9 cellular contexts compared by ENCODE assay signal in the genomic region with DNA sequence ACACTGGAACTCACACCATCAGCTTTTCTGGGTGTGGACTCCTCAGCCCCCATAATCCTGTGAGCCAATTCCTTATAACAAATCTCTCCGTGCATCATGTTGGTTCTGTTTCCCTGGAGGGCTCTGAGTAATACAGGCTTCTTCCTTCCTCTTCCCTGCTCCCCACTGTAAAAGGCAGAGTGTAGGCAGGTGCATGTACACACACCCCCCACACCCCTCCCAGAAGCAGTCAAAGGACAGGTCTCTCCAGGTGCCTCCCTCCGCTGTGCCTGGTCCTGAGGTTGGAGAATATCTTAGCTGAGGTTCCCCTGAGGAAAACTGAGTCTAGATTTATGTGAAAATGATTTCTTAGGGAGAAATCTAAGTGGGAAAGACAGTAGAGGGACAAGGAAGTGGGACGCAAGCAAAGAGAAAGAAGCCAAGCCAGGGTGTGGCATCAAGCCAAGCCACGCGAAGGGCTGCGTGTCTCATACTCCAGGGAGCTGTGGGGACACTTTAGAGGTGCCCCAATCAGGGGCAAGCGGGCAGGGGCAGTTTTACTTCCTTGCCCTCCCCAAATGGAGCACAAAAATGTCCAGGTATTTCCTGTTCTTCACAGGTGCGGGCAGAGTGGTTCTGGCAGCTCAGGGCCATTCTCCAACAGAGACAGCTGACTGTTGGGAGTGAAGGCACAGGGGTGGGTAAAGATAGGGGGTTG.
DNase-seq lines count a peak whose midpoint lies in the region; ATAC-seq, FAIRE-seq and TF ChIP-seq lines count a peak whose summit lies in the region.
"Had no signal": no experiment of that assay in that cellular context is flagged by ENCODE, and none has a peak within 500 bp of the region (broad histone marks: within the 10 kb centered on the region; RNA-seq: fewer than 3 reads in every experiment).

No MANE protein-coding gene starts in this region.

- H3K36me3 Mint-ChIP-seq in astrocyte (ENCODE audit: low read depth, unreplicated experiment), result peaks cover 4% of the 10 kb centered on the region
- H3K36me3 Mint-ChIP-seq in activated CD4-positive, alpha-beta memory T cell treated with anti-CD3 and anti-CD28 coated beads for 36 hours, result no peaks in the 10 kb centered on the region

- TF ChIP-seq CTCF in astrocyte (IDR thresholded peaks at IDR 0.05; ENCODE audit: insufficient read depth, low read depth, low read length), result no peak

- POLR2A ChIA-PET in activated CD4-positive, alpha-beta memory T cell treated with anti-CD3 and anti-CD28 coated beads for 36 hours (lab: Charles Lee), result no interaction called here

- intact Hi-C loops in activated CD4-positive, alpha-beta memory T cell treated with anti-CD3 and anti-CD28 coated beads for 36 hours (cut with micrococcal nuclease), result no loop called here

- H3K27me3 Mint-ChIP-seq in astrocyte (ENCODE audit: low read depth, unreplicated experiment), result peaks cover 1% of the 10 kb centered on the region
- no peaks in the 10 kb centered on the region for H3K27me3 Mint-ChIP-seq in activated CD4-positive, alpha-beta memory T cell treated with anti-CD3 and anti-CD28 coated beads for 36 hours

- H3K4me1 Mint-ChIP-seq in astrocyte (ENCODE audit: low read depth, unreplicated experiment), result peaks cover 21% of the 10 kb centered on the region
- peaks cover 6% of the 10 kb centered on the region for H3K4me1 Mint-ChIP-seq in activated CD4-positive, alpha-beta memory T cell treated with anti-CD3 and anti-CD28 coated beads for 36 hours (ENCODE audit: low read depth)

- no peaks in the 10 kb centered on the region for H4K20me1 ChIP-seq in astrocyte (ENCODE audit: insufficient read depth, low read length)

- 4 to 24% (median 21%) methylated on average over 8 of the region's 8 CpGs for WGBS in small intestine, 3 donors

- peak overlapping the region; percentile 72 for H3K4me2 ChIP-seq in astrocyte (ENCODE audit: low read length)

- no peak overlapping the region for H3K27ac Mint-ChIP-seq in astrocyte (ENCODE audit: unreplicated experiment)
- H3K27ac Mint-ChIP-seq in activated CD4-positive, alpha-beta memory T cell treated with anti-CD3 and anti-CD28 coated beads for 36 hours, result no peak overlapping the region

- ATAC-seq in GM19452 (IDR thresholded peaks at IDR 0.05; ENCODE audit: unreplicated experiment), result no peak

- H3K27me3 ChIP-seq in astrocyte (ENCODE audit: insufficient read depth, low read length), result no peaks in the 10 kb centered on the region
- no peaks in the 10 kb centered on the region for H3K27me3 ChIP-seq in small intestine (ENCODE audit: control insufficient read depth in 2 of 2, insufficient read depth in 2 of 2, low read length in 2 of 2)

- H3K4me3 ChIP-seq in astrocyte (ENCODE audit: insufficient read depth, low read depth, low read length), result no peak overlapping the region
- H3K4me3 ChIP-seq in small intestine (ENCODE audit: low read depth in 1 of 2, low read length in 2 of 2), result no peak overlapping the region

- H3K9ac ChIP-seq in astrocyte (ENCODE audit: low read length), result peak overlapping the region; percentile 30

- no peaks in the 10 kb centered on the region for H3K9me3 ChIP-seq in astrocyte (ENCODE audit: insufficient read depth, low read depth, low read length)
- no peaks in the 10 kb centered on the region for H3K9me3 ChIP-seq in small intestine (ENCODE audit: control insufficient read depth, low read depth)

- H3K9me3 Mint-ChIP-seq in astrocyte (ENCODE audit: unreplicated experiment), result no peaks in the 10 kb centered on the region
- H3K9me3 Mint-ChIP-seq in activated CD4-positive, alpha-beta memory T cell treated with anti-CD3 and anti-CD28 coated beads for 36 hours, result peaks cover 3% of the 10 kb centered on the region

- CTCF ChIA-PET in activated CD4-positive, alpha-beta memory T cell treated with anti-CD3 and anti-CD28 coated beads for 36 hours (lab: Charles Lee), result interaction anchor here (1.1 to 1.3 kb wide), 2 partner anchors 36 to 534 kb away, joined by 3 read pairs; no protein-coding TSS in a partner anchor

- H3K36me3 ChIP-seq in astrocyte (ENCODE audit: insufficient read depth, low read length) (no peaks in the 10 kb centered on the region), small intestine (ENCODE audit: control insufficient read depth in 2 of 2, insufficient read depth in 2 of 2, low read length in 2 of 2) (no peaks in the 10 kb centered on the region)

- DNase-seq in HT-29 (ENCODE audit: low spot score) (peak; percentile 92), astrocyte (ENCODE audit: low read depth) (no peak), kidney tubule cell (ENCODE audit: low spot score) (peak; percentile 53), small intestine (peak; percentile 62), SIG-M5 (lab: John Stamatoyannopoulos, UW) (no peak), NCI-H187 (lab: John Stamatoyannopoulos, UW) (no peak)
- no peak for DNase-seq in activated CD4-positive, alpha-beta memory T cell treated with anti-CD3 and anti-CD28 coated beads for 36 hours
- DNase-seq: NCI-H2171 had no signal

- no peak overlapping the region for H3K4me3 Mint-ChIP-seq in astrocyte (ENCODE audit: unreplicated experiment)
- no peak overlapping the region for H3K4me3 Mint-ChIP-seq in activated CD4-positive, alpha-beta memory T cell treated with anti-CD3 and anti-CD28 coated beads for 36 hours

- H3K4me1 ChIP-seq in astrocyte (ENCODE audit: insufficient read depth, low read length) (peaks cover 31% of the 10 kb centered on the region), small intestine (ENCODE audit: control insufficient read depth in 2 of 2, insufficient read depth in 1 of 2, low read depth in 1 of 2, low read length in 1 of 2) (peaks cover 6 to 9% of the 10 kb centered on the region in 2 donors)

- FAIRE-seq in astrocyte (lab: Jason Lieb, UNC) (no peak), small intestine (lab: Jason Lieb, UNC) (no peak)

- H3K79me2 ChIP-seq in astrocyte (ENCODE audit: insufficient read depth, low read length), result no peaks in the 10 kb centered on the region

- H3K27ac ChIP-seq in astrocyte (ENCODE audit: low read depth, low read length), result peak overlapping the region; percentile 27
- H3K27ac ChIP-seq in small intestine (ENCODE audit: low read depth in 1 of 2, low read length in 1 of 2), result peak overlapping the region; percentile 27 to 86

- peak overlapping the region; percentile 60 for H2AFZ ChIP-seq in astrocyte (ENCODE audit: low read depth, low read length)

Comparison
In these comparisons a context has a peak if more than half of its experiments do, and no peak if none do; other contexts are left out.
1. DNase-seq: peak in HT-29 (single experiment), kidney tubule cell (single experiment) and small intestine (single experiment); none in astrocyte (single experiment), activated CD4-positive, alpha-beta memory T cell treated with anti-CD3 and anti-CD28 coated beads for 36 hours (single experiment), SIG-M5 (single experiment) and NCI-H187 (0 of 2).